22 cellular contexts compared by ENCODE assay signal in the genomic region with DNA sequence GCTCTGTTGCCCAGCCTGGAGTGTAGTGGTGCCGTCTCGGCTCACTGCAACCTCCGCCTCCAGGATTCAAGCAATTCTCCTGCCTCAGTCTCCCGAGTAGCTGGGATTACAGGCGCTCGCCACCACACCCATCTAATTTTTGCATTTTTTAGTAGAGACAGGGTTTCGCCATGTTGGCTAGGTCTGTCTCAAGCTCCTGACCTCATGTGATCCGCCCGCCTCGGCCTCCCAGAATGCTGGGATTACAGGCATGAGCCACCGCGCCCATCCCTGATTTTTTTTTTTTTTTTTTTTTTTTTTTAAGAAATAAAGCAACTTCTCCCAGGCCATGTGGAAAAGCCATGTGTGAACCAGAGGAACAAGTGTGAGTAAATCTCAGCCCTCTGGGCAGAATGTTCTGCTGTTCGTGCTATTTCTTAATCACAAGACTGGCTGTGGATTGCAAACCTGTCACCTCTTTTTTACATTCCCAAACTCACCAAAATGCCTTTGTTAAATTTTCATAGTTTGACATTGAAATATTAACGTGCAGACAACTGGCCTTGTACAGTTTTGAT. TPM values are rescaled to one million over a fixed set of nuclear protein-coding genes. Genes with fewer than 3 reads are reported as not detected.
DNase-seq lines count a peak whose midpoint lies in the region; TF ChIP-seq lines count a peak whose summit lies in the region.
"Had no signal": no experiment of that assay in that cellular context is flagged by ENCODE, and none has a peak within 500 bp of the region (broad histone marks: within the 10 kb centered on the region; RNA-seq: fewer than 3 reads in every experiment).

No MANE protein-coding gene starts in this region.

- H3K23ac ChIP-seq in trophoblast cell (ENCODE audit: low read length), result no peak overlapping the region

- H4K12ac ChIP-seq in trophoblast cell (ENCODE audit: low read depth, low read length), result no peak overlapping the region

- no peak overlapping the region for H2BK12ac ChIP-seq in trophoblast cell (ENCODE audit: low read length)

- peaks cover 19% of the 10 kb centered on the region for H3F3A ChIP-seq in GM23248 (ENCODE audit: insufficient read depth)

- in situ Hi-C loops in GM23248 (cut with MboI), result no loop called here

- no peak overlapping the region for H2BK5ac ChIP-seq in trophoblast cell (ENCODE audit: low read depth, low read length, poor library complexity)

- TF ChIP-seq CTCF in AG10803 (conservative IDR thresholded peaks at IDR 0.05; ENCODE audit: low read length) (no peak), esophagus muscularis mucosa (IDR thresholded peaks at IDR 0.05) (no peak)

- H2BK120ac ChIP-seq in trophoblast cell (ENCODE audit: insufficient read depth, low read length, poor library complexity), result no peak overlapping the region

- H3K79me2 ChIP-seq in GM23248 (ENCODE audit: insufficient read depth) (no peaks in the 10 kb centered on the region), trophoblast cell (ENCODE audit: control insufficient read depth, insufficient read depth, low read length, poor library complexity) (no peaks in the 10 kb centered on the region)

- TF ChIP-seq EP300 in esophagus muscularis mucosa (IDR thresholded peaks at IDR 0.05), result no peak

- H3K14ac ChIP-seq in trophoblast cell (ENCODE audit: low read length), result no peak overlapping the region

- no peak overlapping the region for H4K8ac ChIP-seq in trophoblast cell (ENCODE audit: low read depth, low read length)

- no peaks in the 10 kb centered on the region for H3K9me2 ChIP-seq in GM23248 (ENCODE audit: insufficient read depth)

- H3K9ac ChIP-seq in GM23248, result no peak overlapping the region
- no peak overlapping the region for H3K9ac ChIP-seq in trophoblast cell (ENCODE audit: low read length)

- no peak overlapping the region for H3K27ac ChIP-seq in GM23248
- H3K27ac ChIP-seq in esophagus muscularis mucosa (replicated peaks in 1 of 4), result no peak overlapping the region
- H3K27ac ChIP-seq in trophoblast cell (ENCODE audit: low read depth, low read length), result no peak overlapping the region

- no peaks in the 10 kb centered on the region for H3K27me3 ChIP-seq in GM23248 (replicated peaks; ENCODE audit: insufficient read depth)
- no peaks in the 10 kb centered on the region for H3K27me3 ChIP-seq in esophagus muscularis mucosa
- H3K27me3 ChIP-seq in trophoblast cell (ENCODE audit: insufficient read depth, low read length), result no peaks in the 10 kb centered on the region
- H3K27me3 ChIP-seq: BE2C had no signal

- H3K4me1 ChIP-seq in GM23248 (ENCODE audit: insufficient read depth) (peaks cover 19% of the 10 kb centered on the region), esophagus muscularis mucosa (peaks cover 0 to 8% (median 5%) of the 10 kb centered on the region in 4 donors), trophoblast cell (ENCODE audit: control insufficient read depth in 1 of 2, insufficient read depth in 2 of 2, low read length in 2 of 2) (peaks cover 5 to 13% of the 10 kb centered on the region in 2 experiments)
- H3K4me1 ChIP-seq: BE2C had no signal

- no peak overlapping the region for H3K18ac ChIP-seq in trophoblast cell (ENCODE audit: low read length)

- H3K9me3 ChIP-seq in GM23248 (ENCODE audit: low read depth) (peaks cover 8% of the 10 kb centered on the region), esophagus muscularis mucosa (no peaks in the 10 kb centered on the region), trophoblast cell (ENCODE audit: insufficient read depth, low read depth, low read length) (peaks cover 2% of the 10 kb centered on the region)
- H3K9me3 ChIP-seq: BE2C had no signal

- no peaks in the 10 kb centered on the region for H4K20me1 ChIP-seq in GM23248 (ENCODE audit: insufficient read depth)

- no peak overlapping the region for H2AK5ac ChIP-seq in trophoblast cell (ENCODE audit: low read length)

- H4K91ac ChIP-seq in trophoblast cell (ENCODE audit: low read depth, low read length), result no peak overlapping the region

- no peak for TF ChIP-seq POLR2A in esophagus muscularis mucosa (IDR thresholded peaks at IDR 0.05; ENCODE audit: low read depth)

- 72 to 75% methylated on average over 14 of the region's 14 CpGs for WGBS in GM23248 (ENCODE audit: low coverage in 1 of 2, low lambda C conversion rate in 2 of 2, missing lambda C conversion rate in 2 of 2), 2 experiments
- WGBS in esophagus muscularis mucosa, result 89% methylated on average over 14 of the region's 14 CpGs
- WGBS in trophoblast cell (ENCODE audit: extremely low coverage, insufficient coverage, insufficient read length), result no CpG with 5 or more reads among the region's 14 CpGs

- H2AFZ ChIP-seq in GM23248 (no peak overlapping the region), trophoblast cell (ENCODE audit: insufficient read depth, low read length, poor library complexity) (no peak overlapping the region)
- H2AFZ ChIP-seq: GM23338 had no signal

- no peak overlapping the region for H3K4ac ChIP-seq in trophoblast cell (ENCODE audit: low read depth, low read length)

- H3K4me3 ChIP-seq in AG10803 (ENCODE audit: low read length) (no peak overlapping the region), GM23248 (no peak overlapping the region), esophagus muscularis mucosa (no peak overlapping the region), trophoblast cell (ENCODE audit: low read depth, low read length) (no peak overlapping the region)
- H3K4me3 ChIP-seq: GM12878, GM23338 had no signal

- peaks cover 6% of the 10 kb centered on the region for H3K79me1 ChIP-seq in trophoblast cell (ENCODE audit: low read length)

- peak; percentile 75 for DNase-seq in AG10803 (ENCODE audit: low read depth)
- DNase-seq in GM23248, result peak; percentile 14
- peak; percentile 10 for DNase-seq in esophagus muscularis mucosa (ENCODE audit: extremely low spot score)
- DNase-seq in trophoblast cell, result peak; percentile 94 to 98
- no peak for DNase-seq in HUDEP-2 (lab: John Stamatoyannopoulos, UW; ENCODE audit: unreplicated experiment in 76 of 76)
- DNase-seq in dedifferentiated amniotic fluid mesenchymal stem cell (ENCODE audit: extremely low spot score), result no peak
- no peak for DNase-seq in activated naive CD4-positive, alpha-beta T cell treated with Interleukin-2 at 50 U/mL for 16 hours
- DNase-seq in AG08396 (ENCODE audit: low spot score), result no peak
- DNase-seq: ACHN; BE2C; C1 segment of cervical spinal cord; CD4-positive, CD25-positive, alpha-beta regulatory T cell; CD8-positive, alpha-beta memory T cell; COR-L47; DMS 273 treated with DMSO at 0.1 percent for 48 hours; DMS53; DND-41; EL; HCEC 1CT; KG1 had no signal

- intact Hi-C loops in esophagus muscularis mucosa (cut with DNase I), result no loop called here

- no peaks in the 10 kb centered on the region for H3K36me3 ChIP-seq in GM23248 (ENCODE audit: low read depth)
- H3K36me3 ChIP-seq in esophagus muscularis mucosa, result no peaks in the 10 kb centered on the region
- no peaks in the 10 kb centered on the region for H3K36me3 ChIP-seq in trophoblast cell (ENCODE audit: control insufficient read depth in 1 of 2, insufficient read depth in 2 of 2, low read length in 2 of 2)
- H3K36me3 ChIP-seq: BE2C had no signal

- H3K4me2 ChIP-seq in GM23248 (ENCODE audit: unreplicated experiment) (no peak overlapping the region), trophoblast cell (ENCODE audit: low read length) (no peak overlapping the region)
- H3K4me2 ChIP-seq: GM23338 had no signal

RNA-seq across cellular contexts. Expression of gene SH3BP4, which starts 6.4 kb away (rescaled TPM):
- total RNA-seq in GM23248 (2014; rRNA removed; shearing (Covaris generic)), result 96.0 and 100 TPM in 2 replicates
- 59.3 and 59.5 TPM in 2 replicates for polyA plus RNA-seq in GM23248 (2016; fragmentation: Nextera tagmentation; extraction: Ambion mirVana)
- total RNA-seq in esophagus muscularis mucosa, result 10 to 100 TPM; 25.3 to 63.1 (median 48.4) TPM
- 35.4 and 36.3 TPM in 2 replicates for polyA plus RNA-seq in trophoblast cell (2013)
- polyA plus RNA-seq: CD4-positive, CD25-positive, alpha-beta regulatory T cell; CD8-positive, alpha-beta memory T cell had no signal

Comparison
In these comparisons a context has a peak if more than half of its experiments do, and no peak if none do; other contexts are left out.
1. DNase-seq: peak in AG10803 (single experiment), GM23248 (single experiment), esophagus muscularis mucosa (single experiment) and trophoblast cell (2 of 2); none in HUDEP-2 (0 of 76), dedifferentiated amniotic fluid mesenchymal stem cell (single experiment), activated naive CD4-positive, alpha-beta T cell treated with Interleukin-2 at 50 U/mL for 16 hours (single experiment) and AG08396 (single experiment).